ENCODE assay signal across 8 cellular contexts in genomic region chr18:41906528-41907256, GRCh38. TPM values are rescaled to one million over a fixed set of nuclear protein-coding genes. Genes with fewer than 3 reads are reported as not detected.
A peak's percentile ranks its signal among the peaks of the same experiment; 100 is the strongest.
DNase-seq lines count a peak whose midpoint lies in the region; ATAC-seq and TF ChIP-seq lines count a peak whose summit lies in the region.

No MANE protein-coding gene starts in this region.

- WGBS in body of pancreas, 2 donors, result 31% methylated on average over 7 of the region's 7 CpGs

- no peak for TF ChIP-seq POLR2A in body of pancreas (IDR thresholded peaks at IDR 0.05)

- peak; percentile 24 for DNase-seq in activated naive CD4-positive, alpha-beta T cell treated with Interleukin-2 at 50 U/mL for 16 hours
- DNase-seq in activated naive CD4-positive, alpha-beta T cell (lab: John Stamatoyannopoulos, UW), result no peak
- DNase-seq in HT-29 (ENCODE audit: low spot score) (peak; percentile 22), OCI-M1 (lab: John Stamatoyannopoulos, UW) (peak; percentile 70), body of pancreas (no peak), kidney tubule cell (ENCODE audit: low spot score) (peak; percentile 65)
- DNase-seq in stimulated activated naive CD8-positive, alpha-beta T cell treated with anti-CD3 and anti-CD28 coated beads, Interleukin-15, Interleukin-2, amounts not matched to agents 100 U/mL and 50 U/mL, for 24 hours, result peak; percentile 7

- H3K9me3 ChIP-seq in body of pancreas, result no peaks in the 10 kb centered on the region

- peak; percentile 84 for ATAC-seq in GM21576 (IDR thresholded peaks at IDR 0.05; ENCODE audit: unreplicated experiment)
- ATAC-seq in body of pancreas, result no peak
- peak; percentile 79 for ATAC-seq in stimulated activated naive CD8-positive, alpha-beta T cell treated with anti-CD3 and anti-CD28 coated beads, Interleukin-15, Interleukin-2, amounts not matched to agents 100 U/mL and 50 U/mL, for 24 hours

- no peaks in the 10 kb centered on the region for H3K36me3 ChIP-seq in body of pancreas (replicated peaks in 1 of 2; ENCODE audit: insufficient read depth in 1 of 2, low read depth in 2 of 2)

- no peaks in the 10 kb centered on the region for H3K27me3 ChIP-seq in body of pancreas

- intact Hi-C loops in body of pancreas (cut with DNase I), result no loop called here

- no peak overlapping the region for H3K27ac ChIP-seq in body of pancreas

- H3K4me3 ChIP-seq in body of pancreas, result no peak overlapping the region

- TF ChIP-seq CTCF in body of pancreas (IDR thresholded peaks at IDR 0.05), result peak; percentile 11 to 67 (median 59)

- no peaks in the 10 kb centered on the region for H3K4me1 ChIP-seq in body of pancreas

RNA-seq across cellular contexts. Expression of gene PIK3C3, which starts 48.3 kb away (rescaled TPM):
- total RNA-seq in HT-29 (2014; rRNA removed; shearing (Covaris generic)), result 9.7 and 11.4 TPM in 2 replicates
- total RNA-seq in body of pancreas, result 10 to 100 TPM; 23.1 to 31.0 TPM

Comparison
In these comparisons a context has a peak if more than half of its experiments do, and no peak if none do; other contexts are left out.
1. DNase-seq: peak in activated naive CD4-positive, alpha-beta T cell treated with Interleukin-2 at 50 U/mL for 16 hours (single experiment), HT-29 (single experiment), OCI-M1 (single experiment), kidney tubule cell (single experiment) and stimulated activated naive CD8-positive, alpha-beta T cell treated with anti-CD3 and anti-CD28 coated beads, Interleukin-15, Interleukin-2, amounts not matched to agents 100 U/mL and 50 U/mL, for 24 hours (single experiment); none in activated naive CD4-positive, alpha-beta T cell (0 of 4) and body of pancreas (0 of 4).